15 cellular contexts compared by ENCODE assay signal in the genomic region with DNA sequence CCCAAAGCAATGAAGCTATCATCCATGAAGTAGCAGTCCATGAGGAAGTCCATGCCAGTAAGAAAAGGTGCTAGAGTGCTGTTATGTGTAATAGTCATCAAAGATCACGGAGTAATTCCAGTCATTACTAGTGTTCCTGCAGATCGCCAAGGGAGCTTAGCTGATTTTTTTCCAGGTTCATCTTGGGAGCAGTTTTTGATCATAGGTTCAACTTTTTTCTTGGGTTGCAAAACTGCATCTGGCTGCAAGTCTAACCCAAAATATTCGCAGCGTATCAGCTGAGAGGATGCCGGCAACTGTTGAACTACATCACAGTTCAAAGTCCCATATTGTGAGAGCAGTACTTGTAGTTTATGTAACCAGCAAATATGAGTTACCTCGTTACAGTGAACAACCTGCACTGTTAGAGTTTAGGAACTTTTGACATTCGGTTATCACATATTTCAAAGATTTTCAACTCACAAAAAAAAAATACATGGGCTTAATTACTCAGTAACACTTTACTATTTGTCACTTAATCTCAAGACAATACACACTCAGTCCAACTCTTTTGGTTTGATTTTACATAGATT. TPM values are rescaled to one million over a fixed set of nuclear protein-coding genes. Genes with fewer than 3 reads are reported as not detected.
A peak's percentile ranks its signal among the peaks of the same experiment; 100 is the strongest.
DNase-seq lines count a peak whose midpoint lies in the region; ATAC-seq, FAIRE-seq and TF ChIP-seq lines count a peak whose summit lies in the region.
"Had no signal": no experiment of that assay in that cellular context is flagged by ENCODE, and none has a peak within 500 bp of the region (broad histone marks: within the 10 kb centered on the region; RNA-seq: fewer than 3 reads in every experiment).

No MANE protein-coding gene starts in this region.

- H2BK15ac ChIP-seq in H9 (ENCODE audit: low read depth, low read length), result no peak overlapping the region

- no peak overlapping the region for H3K23ac ChIP-seq in H9 (ENCODE audit: insufficient read length, low read depth, low read length)

- H3K9me1 ChIP-seq in K562 (ENCODE audit: control insufficient read depth, insufficient read depth, low read length), result no peaks in the 10 kb centered on the region

- no peaks in the 10 kb centered on the region for H3K27me3 ChIP-seq in CD4-positive, alpha-beta T cell (ENCODE audit: control insufficient read depth, insufficient read depth, low read length)
- H3K27me3 ChIP-seq in K562 (ENCODE audit: control insufficient read depth in 2 of 2, insufficient read depth in 2 of 2, low read length in 2 of 2) (no peaks in the 10 kb centered on the region), right lobe of liver (no peaks in the 10 kb centered on the region), gastrocnemius medialis (no peaks in the 10 kb centered on the region), H9 (ENCODE audit: insufficient read depth, low read length) (no peaks in the 10 kb centered on the region)

- peaks cover 18% of the 10 kb centered on the region for H3K4me1 Mint-ChIP-seq in CD4-positive, alpha-beta T cell (ENCODE audit: low read depth)
- peaks cover 0 to 7% of the 10 kb centered on the region in 2 experiments; a peak in 2 of 4 replicates for H3K4me1 Mint-ChIP-seq in H9

- DNase-seq in CD4-positive, alpha-beta T cell, result no peak
- no peak for DNase-seq in GM12892 (ENCODE audit: insufficient read length)
- no peak for DNase-seq in K562 (ENCODE audit: extremely low read depth in 1 of 4, low spot score in 3 of 4)
- peak in 1 of 3 donors; percentile 77 for DNase-seq in right lobe of liver
- DNase-seq in gastrocnemius medialis, result no peak
- DNase-seq in NCI-H526 (lab: John Stamatoyannopoulos, UW), result no peak
- no peak for DNase-seq in H9
- DNase-seq: Caco-2, DMS53, H7, MV-4-11, NCI-H1417, NCI-H187 treated with DMSO at 0.1 percent for 48 hours, NCI-H446, OCI-M1 had no signal

- H3K4me3 Mint-ChIP-seq in CD4-positive, alpha-beta T cell, result no peak overlapping the region
- no peak overlapping the region for H3K4me3 Mint-ChIP-seq in H9

- H4K5ac ChIP-seq in H9 (ENCODE audit: insufficient read length, low read depth, low read length), result no peak overlapping the region

- H3K4me1 ChIP-seq in K562 (replicated peaks in 1 of 2; ENCODE audit: control insufficient read depth in 2 of 2, insufficient read depth in 2 of 2, low read length in 2 of 2), result peaks cover 0 to 4% of the 10 kb centered on the region in 2 experiments; a peak in 1 of 5 replicates
- peaks cover 0 to 41% (median 16%) of the 10 kb centered on the region in 4 donors for H3K4me1 ChIP-seq in right lobe of liver
- H3K4me1 ChIP-seq in gastrocnemius medialis, result peaks cover 26 to 34% of the 10 kb centered on the region in 2 donors
- H3K4me1 ChIP-seq in H9 (ENCODE audit: insufficient read depth, low read length), result no peaks in the 10 kb centered on the region
- H3K4me1 ChIP-seq: Caco-2 had no signal

- peaks cover 61% of the 10 kb centered on the region for H3K36me3 ChIP-seq in K562 (ENCODE audit: control insufficient read depth, insufficient read depth, low read length)
- H3K36me3 ChIP-seq in right lobe of liver, result peaks cover 0 to 15% (median 4%) of the 10 kb centered on the region in 4 donors
- H3K36me3 ChIP-seq in gastrocnemius medialis, result peaks cover 0 to 30% of the 10 kb centered on the region in 2 donors

- H3K27ac Mint-ChIP-seq in CD4-positive, alpha-beta T cell, result peak overlapping the region; percentile 35
- no peak overlapping the region for H3K27ac Mint-ChIP-seq in H9

- no peak overlapping the region for H2BK12ac ChIP-seq in H9 (ENCODE audit: insufficient read length, low read depth, low read length)

- H3T11ph ChIP-seq in H9 (ENCODE audit: low read length), result no peak overlapping the region

- no peak overlapping the region for H3K4me3 ChIP-seq in K562
- no peak overlapping the region for H3K4me3 ChIP-seq in right lobe of liver
- H3K4me3 ChIP-seq in gastrocnemius medialis, result no peak overlapping the region

- no peaks in the 10 kb centered on the region for H4K20me1 ChIP-seq in K562 (replicated peaks; ENCODE audit: control insufficient read depth, insufficient read depth, low read length)
- no peaks in the 10 kb centered on the region for H4K20me1 ChIP-seq in H9 (ENCODE audit: control insufficient read depth, insufficient read depth, insufficient read length)

- no peak for TF ChIP-seq CTCF in CD4-positive, alpha-beta T cell (IDR thresholded peaks at IDR 0.05)
- no peak for TF ChIP-seq CTCF in K562 (IDR thresholded peaks at IDR 0.05 in 2 of 3, conservative IDR thresholded peaks at IDR 0.05 in 1 of 3; ENCODE audit: insufficient read depth in 2 of 3, low read depth in 1 of 3, low read length in 3 of 3)
- TF ChIP-seq CTCF in right lobe of liver (IDR thresholded peaks at IDR 0.05), result no peak
- no peak for TF ChIP-seq CTCF in gastrocnemius medialis (IDR thresholded peaks at IDR 0.05 in 4 of 5, conservative IDR thresholded peaks at IDR 0.05 in 1 of 5)
- no peak for TF ChIP-seq CTCF in H9 (conservative IDR thresholded peaks at IDR 0.05)

- H4K91ac ChIP-seq in H9 (ENCODE audit: insufficient read length, low read depth, low read length), result no peak overlapping the region

- H2BK20ac ChIP-seq in H9 (ENCODE audit: low read depth, low read length, poor library complexity, severe bottlenecking), result no peak overlapping the region

- intact Hi-C loops in CD4-positive, alpha-beta T cell (cut with DNase I, micrococcal nuclease), result loop anchor here in 1 of 2 experiments (5.0 to 10.0 kb wide), 2 partner anchors 43 to 105 kb away; a partner anchor contains a TSS
- intact Hi-C loops in K562 (cut with micrococcal nuclease) (no loop called here), right lobe of liver (cut with DNase I) (no loop called here), gastrocnemius medialis (cut with DNase I; ENCODE audit: low total_unique reads) (loop anchor here (1.0 kb wide), 1 partner anchor 22 kb away; no protein-coding TSS in a partner anchor)

- no peak overlapping the region for H2BK120ac ChIP-seq in H9 (ENCODE audit: low read depth, low read length, poor library complexity, severe bottlenecking)

- H3K9ac ChIP-seq in K562 (ENCODE audit: insufficient read depth in 1 of 2, low read depth in 2 of 2, low read length in 2 of 2) (no peak overlapping the region), H9 (ENCODE audit: extremely low read depth, insufficient read length, low read length) (no peak overlapping the region)

- peak; percentile 14 for FAIRE-seq in GM12892 (lab: Jason Lieb, UNC)
- no peak for FAIRE-seq in K562 (lab: Jason Lieb, UNC)

- H3K4me2 ChIP-seq in K562 (ENCODE audit: insufficient read depth, low read length) (no peak overlapping the region), H9 (ENCODE audit: insufficient read depth, insufficient read length, low read length) (no peak overlapping the region)

- no peak overlapping the region for H3K56ac ChIP-seq in H9 (ENCODE audit: insufficient read length, low read depth, low read length)

- H3K9me3 Mint-ChIP-seq in CD4-positive, alpha-beta T cell, result no peaks in the 10 kb centered on the region
- no peaks in the 10 kb centered on the region for H3K9me3 Mint-ChIP-seq in H9

- no peak overlapping the region for H3K14ac ChIP-seq in H9 (ENCODE audit: insufficient read depth, low read length)

- no peak overlapping the region for H3K4ac ChIP-seq in H9 (ENCODE audit: low read depth, low read length)

- no peak overlapping the region for H3K27ac ChIP-seq in CD4-positive, alpha-beta T cell (ENCODE audit: low read depth, low read length)
- H3K27ac ChIP-seq in K562 (ENCODE audit: extremely low read depth, low read depth, low read length), result no peak overlapping the region
- peak overlapping the region in 2 of 3 donors; percentile 38 to 70 for H3K27ac ChIP-seq in right lobe of liver
- H3K27ac ChIP-seq in gastrocnemius medialis, result peak overlapping the region in 1 of 4 donors; percentile 61
- H3K27ac ChIP-seq in H9 (ENCODE audit: insufficient read length, low read depth, low read length), result no peak overlapping the region

- TF ChIP-seq EP300 in K562 (IDR thresholded peaks at IDR 0.05; ENCODE audit: low read length), result no peak

- H3K79me1 ChIP-seq in H9 (ENCODE audit: insufficient read depth, low read depth, low read length, poor library complexity, severe bottlenecking), result no peaks in the 10 kb centered on the region

- ATAC-seq in CD4-positive, alpha-beta T cell (ENCODE audit: poor library complexity), result no peak
- ATAC-seq in K562 (no peak), right lobe of liver (peak; percentile 87 to 94 (median 90)), gastrocnemius medialis (no peak)

- H2AK5ac ChIP-seq in H9 (ENCODE audit: insufficient read length, low read length), result no peak overlapping the region

- no peak overlapping the region for H2BK5ac ChIP-seq in H9 (ENCODE audit: insufficient read length, low read length)

- no TSS peak for BruUV-seq in K562 (replicated peaks; lab: Mats Ljungman, UMichigan)

- H3K36me3 Mint-ChIP-seq in CD4-positive, alpha-beta T cell (ENCODE audit: low read depth), result peaks cover 43% of the 10 kb centered on the region
- H3K36me3 Mint-ChIP-seq in H9 (ENCODE audit: insufficient read depth in 1 of 3, low read depth in 3 of 3), result peaks cover 7 to 28% (median 14%) of the 10 kb centered on the region in 3 experiments; a peak in 6 of 7 replicates

- TF ChIP-seq RAD21 in K562 (CRISPR knock-in tag; conservative IDR thresholded peaks at IDR 0.05 in 1 of 2, IDR thresholded peaks at IDR 0.05 in 1 of 2), result no peak

- CTCF ChIA-PET in CD4-positive, alpha-beta T cell (lab: Charles Lee), result no interaction called here
- CTCF ChIA-PET in K562 (lab: Yijun Ruan, JAX; ENCODE audit: low intra/inter-chr PET ratio), result no interaction called here

- no peaks in the 10 kb centered on the region for H3K27me3 Mint-ChIP-seq in CD4-positive, alpha-beta T cell
- no peaks in the 10 kb centered on the region for H3K27me3 Mint-ChIP-seq in H9 (ENCODE audit: low read depth)

- WGBS in K562 (ENCODE audit: insufficient coverage, low coverage, missing lambda C conversion rate), result 96% methylated on average over 7 of the region's 7 CpGs
- 49% methylated on average over 7 of the region's 7 CpGs for WGBS in right lobe of liver (ENCODE audit: insufficient coverage, low coverage, low lambda C conversion rate, missing lambda C conversion rate)
- no CpG with 5 or more reads among the region's 7 CpGs for WGBS in H9 (ENCODE audit: extremely low coverage, insufficient read length, low lambda C conversion rate)

- H3K9me3 ChIP-seq in CD4-positive, alpha-beta T cell (ENCODE audit: control insufficient read depth, low read length), result no peaks in the 10 kb centered on the region
- no peaks in the 10 kb centered on the region for H3K9me3 ChIP-seq in K562 (replicated peaks; ENCODE audit: control insufficient read depth, insufficient read depth, low read depth, low read length)
- no peaks in the 10 kb centered on the region for H3K9me3 ChIP-seq in right lobe of liver
- H3K9me3 ChIP-seq in gastrocnemius medialis, result no peaks in the 10 kb centered on the region
- no peaks in the 10 kb centered on the region for H3K9me3 ChIP-seq in H9 (ENCODE audit: control insufficient read depth, low read depth, low read length)
- H3K9me3 ChIP-seq: Caco-2 had no signal

- in situ Hi-C loops in K562 (cut with MboI) (no loop called here), gastrocnemius medialis (cut with MboI; ENCODE audit: low sequenced_read_pairs in 4 of 4) (loop anchor here in 1 of 4 donors (25.0 kb wide), 1 partner anchor 193 kb away; no protein-coding TSS in a partner anchor)

- POLR2A ChIA-PET in CD4-positive, alpha-beta T cell (lab: Charles Lee), result interaction anchor here (0.9 kb wide), 1 partner anchor 37 kb away, joined by 3 read pairs; no protein-coding TSS in a partner anchor
- POLR2A ChIA-PET in K562 (lab: Yijun Ruan, JAX), result interaction anchor here (0.9 to 1.3 kb wide), 3 partner anchors 12 to 19 kb away, joined by 3 to 4 read pairs (median 3); no protein-coding TSS in a partner anchor

- TF ChIP-seq POLR2A in GM12892 (IDR thresholded peaks at IDR 0.05; ENCODE audit: low read depth, low read length), result no peak
- no peak for TF ChIP-seq POLR2A in K562 (conservative IDR thresholded peaks at IDR 0.05)
- TF ChIP-seq POLR2A in right lobe of liver (IDR thresholded peaks at IDR 0.05), result no peak
- no peak for TF ChIP-seq POLR2A in gastrocnemius medialis (IDR thresholded peaks at IDR 0.05)

- no peak overlapping the region for H4K8ac ChIP-seq in H9 (replicated peaks; ENCODE audit: insufficient read length, low read depth, low read length)

- H3K79me2 ChIP-seq in K562 (ENCODE audit: control insufficient read depth, insufficient read depth, low read length) (peaks cover 9% of the 10 kb centered on the region), H9 (ENCODE audit: insufficient read depth, low read length) (no peaks in the 10 kb centered on the region)

- H3K18ac ChIP-seq in H9 (ENCODE audit: insufficient read length, low read depth, low read length), result no peak overlapping the region

- no peak overlapping the region for H2AFZ ChIP-seq in K562 (ENCODE audit: low read depth, low read length)
- no peak overlapping the region for H2AFZ ChIP-seq in H9 (ENCODE audit: low read length)

- H3K23me2 ChIP-seq in H9 (ENCODE audit: insufficient read length, low read depth, low read length, poor library complexity, severe bottlenecking), result no peaks in the 10 kb centered on the region

RNA-seq across cellular contexts. Expression of a gene that starts 18.4 kb away (rescaled TPM):
- total RNA-seq in CD4-positive, alpha-beta T cell, result 100 to 1,000 TPM; 224 to 237 TPM
- polyA plus RNA-seq in GM12892 (2012; ENCODE audit: missing spikeins), result 304 TPM
- total RNA-seq in K562 (2011; cell fraction: chromatin; rRNA removed; ENCODE audit: low replicate concordance), result 42.4 and 101 TPM in 2 replicates
- total RNA-seq in K562 (2011; cell fraction: nucleolus; rRNA removed), result 21.6 and 23.8 TPM in 2 replicates
- 42.6 and 45.0 TPM in 2 replicates for total RNA-seq in K562 (2011; cell fraction: nucleoplasm; rRNA removed)
- 259 and 349 TPM in 2 replicates for total RNA-seq in K562 (2014; rRNA removed)
- total RNA-seq in K562 (2014; rRNA removed; fragmentation: Illumina TruSeq; extraction: Trizol), result 418 and 492 TPM in 2 replicates
- 374 and 403 TPM in 2 replicates for total RNA-seq in K562 (2015; rRNA removed; fragmentation: Illumina TruSeq; extraction: Trizol)
- total RNA-seq in K562 (2021), result 254 and 259 TPM in 2 replicates
- 169 and 299 TPM in 2 replicates for polyA plus RNA-seq in K562 (2011; rRNA removed)
- 28.7 and 70.6 TPM in 2 replicates for polyA plus RNA-seq in K562 (2011; cell fraction: cytosol; rRNA removed)
- 9.9 and 15.9 TPM in 2 replicates for polyA plus RNA-seq in K562 (2011; cell fraction: nucleus; rRNA removed)
- 271 and 287 TPM in 2 replicates for polyA plus RNA-seq in K562 (2012)
- polyA plus RNA-seq in K562 (2014; fragmentation: Illumina TruSeq; extraction: Trizol), result 598 and 753 TPM in 2 replicates
- 100 to 1,000 TPM; 373 to 662 TPM for polyA plus RNA-seq in K562 (2014; fragmentation: Nextera tagmentation; extraction: Ambion mirVana)
- 240 and 316 TPM in 2 replicates for polyA plus RNA-seq in K562 (2014; rRNA removed)
- 215 and 235 TPM in 2 replicates for polyA minus RNA-seq in K562 (2011; rRNA and poly(A)+ RNA removed)
- polyA minus RNA-seq in K562 (2011; cell fraction: cytosol; rRNA and poly(A)+ RNA removed), result 129 and 176 TPM in 2 replicates
- 19.4 and 36.3 TPM in 2 replicates for polyA minus RNA-seq in K562 (2011; cell fraction: nucleus; rRNA and poly(A)+ RNA removed)
- 10 to 100 TPM; 38.1 to 77.3 (median 54.9) TPM for total RNA-seq in right lobe of liver
- total RNA-seq in gastrocnemius medialis, result 100 to 1,000 TPM; 215 to 302 (median 259) TPM
- 334 and 343 TPM in 2 replicates for total RNA-seq in H9 (2021)

RNA-seq across cellular contexts. Expression of a gene that starts 46.0 kb away (rescaled TPM):
- 100 to 1,000 TPM; 257 to 269 TPM for total RNA-seq in CD4-positive, alpha-beta T cell
- 87.4 TPM for polyA plus RNA-seq in GM12892 (2012; ENCODE audit: missing spikeins)
- 57.0 and 199 TPM in 2 replicates for total RNA-seq in K562 (2011; cell fraction: chromatin; rRNA removed; ENCODE audit: low replicate concordance)
- 38.0 and 40.4 TPM in 2 replicates for total RNA-seq in K562 (2011; cell fraction: nucleolus; rRNA removed)
- total RNA-seq in K562 (2011; cell fraction: nucleoplasm; rRNA removed), result 65.7 and 69.3 TPM in 2 replicates
- total RNA-seq in K562 (2014; rRNA removed) (107 TPM in 2 replicates), K562 (2014; rRNA removed; fragmentation: Illumina TruSeq; extraction: Trizol) (151 and 161 TPM in 2 replicates), K562 (2015; rRNA removed; fragmentation: Illumina TruSeq; extraction: Trizol) (147 and 148 TPM in 2 replicates), K562 (2021) (210 and 219 TPM in 2 replicates), right lobe of liver (10 to 100 TPM; 47.9 to 75.9 (median 50.6) TPM), gastrocnemius medialis (100 to 1,000 TPM in 3 of 4 donors, 10 to 100 TPM in 1; 86.9 to 169 (median 139) TPM), H9 (2021) (173 and 179 TPM in 2 replicates)
- polyA plus RNA-seq in K562 (2011; rRNA removed) (126 and 162 TPM in 2 replicates), K562 (2014; fragmentation: Illumina TruSeq; extraction: Trizol) (219 and 269 TPM in 2 replicates), K562 (2014; fragmentation: Nextera tagmentation; extraction: Ambion mirVana) (10 to 100 TPM; 63.8 to 75.0 TPM), K562 (2014; rRNA removed) (111 and 132 TPM in 2 replicates)
- polyA plus RNA-seq in K562 (2011; cell fraction: cytosol; rRNA removed), result 34.0 and 61.3 TPM in 2 replicates
- polyA plus RNA-seq in K562 (2011; cell fraction: nucleus; rRNA removed), result 44.0 and 62.3 TPM in 2 replicates
- 105 and 133 TPM in 2 replicates for polyA plus RNA-seq in K562 (2012)
- polyA minus RNA-seq in K562 (2011; rRNA and poly(A)+ RNA removed), result 195 and 213 TPM in 2 replicates
- polyA minus RNA-seq in K562 (2011; cell fraction: cytosol; rRNA and poly(A)+ RNA removed), result 105 and 141 TPM in 2 replicates
- 21.4 and 47.9 TPM in 2 replicates for polyA minus RNA-seq in K562 (2011; cell fraction: nucleus; rRNA and poly(A)+ RNA removed)

Comparison
In these comparisons a context has a peak if more than half of its experiments do, and no peak if none do; other contexts are left out.
1. ATAC-seq: peak in right lobe of liver (4 of 4); none in CD4-positive, alpha-beta T cell (single experiment), K562 (single experiment) and gastrocnemius medialis (0 of 2).
2. H3K27ac ChIP-seq: peak in right lobe of liver (2 of 3); none in CD4-positive, alpha-beta T cell (single experiment), K562 (single experiment) and H9 (single experiment).